9 cellular contexts compared by ENCODE assay signal in genomic region chr11:12248330-12248729, GRCh38.
A peak's percentile ranks its signal among the peaks of the same experiment; 100 is the strongest.
DNase-seq lines count a peak whose midpoint lies in the region; TF ChIP-seq lines count a peak whose summit lies in the region.
"Had no signal": no experiment of that assay in that cellular context is flagged by ENCODE, and none has a peak within 500 bp of the region (broad histone marks: within the 10 kb centered on the region; RNA-seq: fewer than 3 reads in every experiment).

No MANE protein-coding gene starts in this region.

- H3K9me3 ChIP-seq in tibial artery, result no peaks in the 10 kb centered on the region
- H3K9me3 ChIP-seq: neutrophil had no signal

- peak; percentile 61 to 73 for DNase-seq in NCI-H187 (lab: John Stamatoyannopoulos, UW)
- peak in 45 of 56 donors; percentile 10 to 79 (median 49) for DNase-seq in amygdala (lab: John Stamatoyannopoulos, UW)
- peak; percentile 35 for DNase-seq in kidney tubule cell (ENCODE audit: low spot score)
- peak; percentile 70 to 83 for DNase-seq in tibial artery
- no peak for DNase-seq in stimulated activated CD4-positive, alpha-beta T cell treated with anti-CD3 and anti-CD28 coated beads, Interleukin-2, amount 100 ng/mL, for 48 hours
- DNase-seq in GM10266 (ENCODE audit: extremely low spot score), result no peak
- DNase-seq in cerebellar nuclear complex (lab: John Stamatoyannopoulos, UW), result no peak
- DNase-seq: T1000 had no signal

- intact Hi-C loops in tibial artery (cut with DNase I; ENCODE audit: low total_unique reads), result no loop called here

- H3K27ac ChIP-seq in tibial artery, result peak overlapping the region; percentile 68 to 77
- H3K27ac ChIP-seq: neutrophil had no signal

- no peak overlapping the region for H3K4me3 ChIP-seq in tibial artery

- H3K4me1 ChIP-seq in tibial artery, result peaks cover 0 to 57% (median 40%) of the 10 kb centered on the region in 4 donors

- no peak for TF ChIP-seq CTCF in tibial artery (IDR thresholded peaks at IDR 0.05)
- no peak for TF ChIP-seq CTCF in GM10266 (IDR thresholded peaks at IDR 0.05; ENCODE audit: control insufficient read depth, insufficient read depth, low read depth, missing control alignments)

- peaks cover 33 to 68% (median 51%) of the 10 kb centered on the region in 3 donors for H3K36me3 ChIP-seq in tibial artery
- H3K36me3 ChIP-seq: neutrophil had no signal

- no peaks in the 10 kb centered on the region for H3K27me3 ChIP-seq in tibial artery
- H3K27me3 ChIP-seq: neutrophil had no signal

Comparison
In these comparisons a context has a peak if more than half of its experiments do, and no peak if none do; other contexts are left out.
1. DNase-seq: peak in NCI-H187 (2 of 2), amygdala (45 of 56), kidney tubule cell (single experiment) and tibial artery (2 of 2); none in stimulated activated CD4-positive, alpha-beta T cell treated with anti-CD3 and anti-CD28 coated beads, Interleukin-2, amount 100 ng/mL, for 48 hours (0 of 2), GM10266 (single experiment) and cerebellar nuclear complex (0 of 2).